In the genomic region with DNA sequence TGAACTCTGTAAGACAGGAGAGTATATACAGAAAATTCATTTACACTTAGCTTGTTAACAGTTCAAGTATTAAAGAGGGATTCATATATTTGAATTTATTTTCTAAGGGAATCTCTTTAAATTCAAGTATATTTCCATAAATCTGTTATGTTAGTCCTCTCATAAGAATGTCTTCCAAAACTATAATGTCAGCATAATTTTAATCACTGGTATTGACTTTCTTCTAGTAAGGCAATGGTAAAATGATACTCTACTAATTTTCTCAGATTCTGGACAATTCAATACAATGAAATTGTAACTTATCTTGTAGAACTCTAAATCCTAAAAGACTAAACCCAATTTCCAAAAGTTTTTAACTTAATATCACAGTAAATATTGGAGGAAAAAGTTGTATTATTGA, we compare ENCODE assay signal across 9 cellular contexts.
"Had no signal": no experiment of that assay in that cellular context is flagged by ENCODE, and none has a peak within 500 bp of the region (broad histone marks: within the 10 kb centered on the region; RNA-seq: fewer than 3 reads in every experiment).

No MANE protein-coding gene starts in this region.

- H3K36me3 ChIP-seq: HAP-1 had no signal

- H3K4me1 ChIP-seq: HAP-1 had no signal

- H3K9me3 ChIP-seq: HAP-1 had no signal

- H2AFZ ChIP-seq: GM23248 had no signal

- H3K9ac ChIP-seq: GM23248, KMS-11 had no signal

- H3K27ac ChIP-seq: GM23248, KMS-11 had no signal

- H3K4me2 ChIP-seq: KMS-11 had no signal

- ATAC-seq: HCT116 had no signal

- H3K4me3 ChIP-seq: GM23248, HAP-1 had no signal

- FAIRE-seq: HTR-8/SVneo had no signal

- DNase-seq: GM23248, GOT3, H7, HFFc6, KBM-7 had no signal
